12 cellular contexts compared by ENCODE assay signal in genomic region chr4:102007959-102008425, GRCh38.
DNase-seq lines count a peak whose midpoint lies in the region; ATAC-seq and TF ChIP-seq lines count a peak whose summit lies in the region.
"Had no signal": no experiment of that assay in that cellular context is flagged by ENCODE, and none has a peak within 500 bp of the region (broad histone marks: within the 10 kb centered on the region; RNA-seq: fewer than 3 reads in every experiment).

No MANE protein-coding gene starts in this region.

- ATAC-seq in natural killer cell treated with Interleukin-12 subunit alpha and Interleukin-12 subunit beta and Interleukin-15 and Interleukin-18, amount 100 ng/mL, for 72 hours: peak; percentile 57 to 75
- no peak for ATAC-seq in natural killer cell
- peak; percentile 94 for ATAC-seq in HG02759 (IDR thresholded peaks at IDR 0.05; ENCODE audit: unreplicated experiment)
- ATAC-seq in left cardiac atrium: no peak
- ATAC-seq: pancreas had no signal

- peaks cover 3% of the 10 kb centered on the region for H3K9me3 Mint-ChIP-seq in natural killer cell treated with Interleukin-12 subunit alpha and Interleukin-12 subunit beta and Interleukin-15 and Interleukin-18, amount 100 ng/mL, for 72 hours
- H3K9me3 Mint-ChIP-seq in natural killer cell: no peaks in the 10 kb centered on the region
- no peaks in the 10 kb centered on the region for H3K9me3 Mint-ChIP-seq in glutamatergic neuron (ENCODE audit: unreplicated experiment)

- no peaks in the 10 kb centered on the region for H3K27me3 ChIP-seq in Karpas-422 (ENCODE audit: low read length)
- H3K27me3 ChIP-seq in transverse colon: no peaks in the 10 kb centered on the region
- H3K27me3 ChIP-seq: MG63, pancreas had no signal

- no peaks in the 10 kb centered on the region for H3K9me3 ChIP-seq in Karpas-422 (ENCODE audit: low read length)
- no peaks in the 10 kb centered on the region for H3K9me3 ChIP-seq in transverse colon
- H3K9me3 ChIP-seq: MG63, pancreas had no signal

- TF ChIP-seq EP300 in transverse colon (IDR thresholded peaks at IDR 0.05; ENCODE audit: low read depth): no peak

- TF ChIP-seq POLR2A in transverse colon (IDR thresholded peaks at IDR 0.05): no peak

- H3K36me3 ChIP-seq in Karpas-422 (ENCODE audit: insufficient read depth, low read length): no peaks in the 10 kb centered on the region
- H3K36me3 ChIP-seq in transverse colon: no peaks in the 10 kb centered on the region
- H3K36me3 ChIP-seq: MG63, pancreas had no signal

- no peak overlapping the region for H2AFZ ChIP-seq in Karpas-422 (ENCODE audit: low read length)

- no peaks in the 10 kb centered on the region for H3K27me3 Mint-ChIP-seq in natural killer cell treated with Interleukin-12 subunit alpha and Interleukin-12 subunit beta and Interleukin-15 and Interleukin-18, amount 100 ng/mL, for 72 hours
- H3K27me3 Mint-ChIP-seq in natural killer cell (ENCODE audit: low read depth in 2 of 2): no peaks in the 10 kb centered on the region
- H3K27me3 Mint-ChIP-seq in glutamatergic neuron (ENCODE audit: unreplicated experiment): no peaks in the 10 kb centered on the region

- H3K4me3 ChIP-seq in Karpas-422 (ENCODE audit: low read length) (0 out of 2 replicates have a peak overlapping the region, but pooled peaks have one; percentile 13), transverse colon (no peak overlapping the region)
- H3K4me3 ChIP-seq: MG63, pancreas had no signal

- H3K4me3 Mint-ChIP-seq in natural killer cell treated with Interleukin-12 subunit alpha and Interleukin-12 subunit beta and Interleukin-15 and Interleukin-18, amount 100 ng/mL, for 72 hours: no peak overlapping the region
- H3K4me3 Mint-ChIP-seq in natural killer cell (no peak overlapping the region), glutamatergic neuron (ENCODE audit: unreplicated experiment) (no peak overlapping the region)

- H3K4me1 Mint-ChIP-seq in natural killer cell treated with Interleukin-12 subunit alpha and Interleukin-12 subunit beta and Interleukin-15 and Interleukin-18, amount 100 ng/mL, for 72 hours (ENCODE audit: low read depth in 2 of 2): no peaks in the 10 kb centered on the region
- H3K4me1 Mint-ChIP-seq in natural killer cell (no peaks in the 10 kb centered on the region), glutamatergic neuron (ENCODE audit: low read depth, unreplicated experiment) (peaks cover 3% of the 10 kb centered on the region)

- intact Hi-C loops in natural killer cell (cut with micrococcal nuclease) (no loop called here), transverse colon (cut with DNase I; ENCODE audit: low total_unique reads) (no loop called here), left cardiac atrium (cut with DNase I) (no loop called here)

- peak overlapping the region; percentile 55 for H3K4me2 ChIP-seq in Karpas-422 (ENCODE audit: low read depth, low read length, poor library complexity, severe bottlenecking)

- H3K4me1 ChIP-seq in Karpas-422 (ENCODE audit: low read length) (peaks cover 42% of the 10 kb centered on the region), transverse colon (no peaks in the 10 kb centered on the region)
- H3K4me1 ChIP-seq: pancreas had no signal

- TF ChIP-seq CTCF in natural killer cell (IDR thresholded peaks at IDR 0.05) (no peak), transverse colon (IDR thresholded peaks at IDR 0.05) (no peak), glutamatergic neuron (IDR thresholded peaks at IDR 0.05; ENCODE audit: partially characterized antibody, unreplicated experiment) (no peak)

- H3K9me2 ChIP-seq in Karpas-422 (replicated peaks; ENCODE audit: insufficient read depth, low read length): no peaks in the 10 kb centered on the region

- H3K9ac ChIP-seq in Karpas-422 (ENCODE audit: low read length): no peak overlapping the region

- H3K36me3 Mint-ChIP-seq in natural killer cell treated with Interleukin-12 subunit alpha and Interleukin-12 subunit beta and Interleukin-15 and Interleukin-18, amount 100 ng/mL, for 72 hours: no peaks in the 10 kb centered on the region
- H3K36me3 Mint-ChIP-seq in natural killer cell (no peaks in the 10 kb centered on the region), glutamatergic neuron (ENCODE audit: unreplicated experiment) (no peaks in the 10 kb centered on the region)

- H3K79me2 ChIP-seq in Karpas-422 (ENCODE audit: low read length): 0 out of 2 replicates have a peak, but pooled peaks cover 2% of the 10 kb centered on the region

- peak overlapping the region; percentile 74 for H3K27ac ChIP-seq in Karpas-422 (ENCODE audit: low read length)
- H3K27ac ChIP-seq in transverse colon: no peak overlapping the region
- H3K27ac ChIP-seq: pancreas had no signal

- no peaks in the 10 kb centered on the region for H4K20me1 ChIP-seq in Karpas-422 (ENCODE audit: insufficient read depth, low read depth, low read length)

- no peak for DNase-seq in natural killer cell treated with Interleukin-12 subunit alpha and Interleukin-12 subunit beta and Interleukin-15 and Interleukin-18, amount 100 ng/mL, for 72 hours (ENCODE audit: low spot score)
- no peak for DNase-seq in natural killer cell
- DNase-seq in Karpas-422: peak; percentile 49
- DNase-seq in transverse colon: no peak
- DNase-seq in left cardiac atrium: no peak
- no peak for DNase-seq in COR-L47 (lab: John Stamatoyannopoulos, UW)
- no peak for DNase-seq in glutamatergic neuron
- DNase-seq: activated T-cell treated with anti-CD3 and anti-CD28 coated beads for 4 hours, dermis blood vessel endothelial cell, MG63, pancreas had no signal

- in situ Hi-C loops in transverse colon (cut with MboI; ENCODE audit: low pct_ligation_motif_present in 1 of 4, low pct_unique_long_range_greater_than_20kb in 1 of 4, low sequenced_read_pairs in 3 of 4): no loop called here

- 97% methylated on average over 2 of the region's 2 CpGs; no CpG with 5 or more reads in 1 of the 2 donors for WGBS in transverse colon (ENCODE audit: low coverage in 1 of 2), 2 donors

- H3K27ac Mint-ChIP-seq in natural killer cell treated with Interleukin-12 subunit alpha and Interleukin-12 subunit beta and Interleukin-15 and Interleukin-18, amount 100 ng/mL, for 72 hours: no peak overlapping the region
- H3K27ac Mint-ChIP-seq in natural killer cell (no peak overlapping the region), glutamatergic neuron (ENCODE audit: unreplicated experiment) (no peak overlapping the region)

Comparison
In these comparisons a context has a peak if more than half of its experiments do, and no peak if none do; other contexts are left out.
1. ATAC-seq: peak in natural killer cell treated with Interleukin-12 subunit alpha and Interleukin-12 subunit beta and Interleukin-15 and Interleukin-18, amount 100 ng/mL, for 72 hours (2 of 2) and HG02759 (single experiment); none in natural killer cell (0 of 3) and left cardiac atrium (0 of 2).